Comparison of ENCODE assay signal across 12 cellular contexts in genomic region chr9:34961574-34962480, GRCh38. TPM values are rescaled to one million over a fixed set of nuclear protein-coding genes. Genes with fewer than 3 reads are reported as not detected.
DNase-seq lines count a peak whose midpoint lies in the region; ATAC-seq, FAIRE-seq and TF ChIP-seq lines count a peak whose summit lies in the region.
"Had no signal": no experiment of that assay in that cellular context is flagged by ENCODE, and none has a peak within 500 bp of the region (broad histone marks: within the 10 kb centered on the region; RNA-seq: fewer than 3 reads in every experiment).

No MANE protein-coding gene starts in this region.

- peak; percentile 67 for ATAC-seq in esophagus mucosa
- peak; percentile 48 for ATAC-seq in stimulated activated memory B cell treated with anti-CD40 and anti-IgM and Interleukin-4, amounts not matched to agents 10 μg/mL and 1 μg/mL and 100 μg/mL, for 72 hours
- no peak for ATAC-seq in GM21825 (IDR thresholded peaks at IDR 0.05; ENCODE audit: unreplicated experiment)
- ATAC-seq: naive thymus-derived CD4-positive, alpha-beta T cell had no signal

- TF ChIP-seq POLR2A in GM12891 (IDR thresholded peaks at IDR 0.05; ENCODE audit: low read depth, low read length) = no peak

- peaks cover 25% of the 10 kb centered on the region for H3K4me1 Mint-ChIP-seq in activated naive CD4-positive, alpha-beta T cell treated with anti-CD3 and anti-CD28 coated beads for 36 hours (ENCODE audit: low read depth)
- peaks cover 12% of the 10 kb centered on the region for H3K4me1 Mint-ChIP-seq in stimulated activated memory B cell treated with anti-CD40 and anti-IgM and Interleukin-4, amounts not matched to agents 10 μg/mL and 1 μg/mL and 100 μg/mL, for 72 hours

- CTCF ChIA-PET in activated naive CD4-positive, alpha-beta T cell treated with anti-CD3 and anti-CD28 coated beads for 36 hours (lab: Charles Lee) = interaction anchor here (0.8 to 2.3 kb wide), 7 partner anchors 11 to 90 kb away, joined by 3 to 17 read pairs (median 6); partner anchors contain the start of gene DNAJB5

- no peaks in the 10 kb centered on the region for H3K9me3 Mint-ChIP-seq in activated naive CD4-positive, alpha-beta T cell treated with anti-CD3 and anti-CD28 coated beads for 36 hours
- H3K9me3 Mint-ChIP-seq in stimulated activated memory B cell treated with anti-CD40 and anti-IgM and Interleukin-4, amounts not matched to agents 10 μg/mL and 1 μg/mL and 100 μg/mL, for 72 hours = no peaks in the 10 kb centered on the region
- H3K9me3 Mint-ChIP-seq: naive thymus-derived CD4-positive, alpha-beta T cell; T-helper 1 cell treated with Interleukin-12 subunit alpha and Interleukin-12 subunit beta and Interleukin-4 antibody, amounts not matched to agents 30 μg/mL and 1 μg/mL, for 36 hours had no signal

- no peaks in the 10 kb centered on the region for H3K36me3 Mint-ChIP-seq in activated naive CD4-positive, alpha-beta T cell treated with anti-CD3 and anti-CD28 coated beads for 36 hours (ENCODE audit: low read depth)
- no peaks in the 10 kb centered on the region for H3K36me3 Mint-ChIP-seq in stimulated activated memory B cell treated with anti-CD40 and anti-IgM and Interleukin-4, amounts not matched to agents 10 μg/mL and 1 μg/mL and 100 μg/mL, for 72 hours
- H3K36me3 Mint-ChIP-seq: naive thymus-derived CD4-positive, alpha-beta T cell had no signal

- no peak overlapping the region for H3K4me3 Mint-ChIP-seq in activated naive CD4-positive, alpha-beta T cell treated with anti-CD3 and anti-CD28 coated beads for 36 hours
- H3K4me3 Mint-ChIP-seq in stimulated activated memory B cell treated with anti-CD40 and anti-IgM and Interleukin-4, amounts not matched to agents 10 μg/mL and 1 μg/mL and 100 μg/mL, for 72 hours = no peak overlapping the region
- H3K4me3 Mint-ChIP-seq: naive thymus-derived CD4-positive, alpha-beta T cell; T-helper 1 cell treated with Interleukin-12 subunit alpha and Interleukin-12 subunit beta and Interleukin-4 antibody, amounts not matched to agents 30 μg/mL and 1 μg/mL, for 36 hours had no signal

- DNase-seq in activated naive CD4-positive, alpha-beta T cell treated with anti-CD3 and anti-CD28 coated beads for 36 hours = peak; percentile 57
- DNase-seq in activated naive CD4-positive, alpha-beta T cell (lab: John Stamatoyannopoulos, UW) = no peak
- DNase-seq in M059J (ENCODE audit: low read depth) (peak; percentile 78), GM12891 (ENCODE audit: insufficient read length, low spot score) (no peak), GOT3 (lab: John Stamatoyannopoulos, UW) (no peak)
- DNase-seq: activated effector memory CD4-positive, alpha-beta T cell treated with Interleukin-2 at 50 U/mL for 16 hours; NCI-H510A had no signal

- H3K27ac Mint-ChIP-seq in activated naive CD4-positive, alpha-beta T cell treated with anti-CD3 and anti-CD28 coated beads for 36 hours = no peak overlapping the region
- H3K27ac Mint-ChIP-seq in stimulated activated memory B cell treated with anti-CD40 and anti-IgM and Interleukin-4, amounts not matched to agents 10 μg/mL and 1 μg/mL and 100 μg/mL, for 72 hours = no peak overlapping the region
- H3K27ac Mint-ChIP-seq: naive thymus-derived CD4-positive, alpha-beta T cell; T-helper 1 cell treated with Interleukin-12 subunit alpha and Interleukin-12 subunit beta and Interleukin-4 antibody, amounts not matched to agents 30 μg/mL and 1 μg/mL, for 36 hours had no signal

- FAIRE-seq in GM12891 (lab: Jason Lieb, UNC) = no peak

- intact Hi-C loops in activated naive CD4-positive, alpha-beta T cell treated with anti-CD3 and anti-CD28 coated beads for 36 hours (cut with micrococcal nuclease) = loop anchor here (1.0 kb wide), 1 partner anchor 22 kb away; no protein-coding TSS in a partner anchor

- H3K27me3 Mint-ChIP-seq in activated naive CD4-positive, alpha-beta T cell treated with anti-CD3 and anti-CD28 coated beads for 36 hours (ENCODE audit: low read depth) = peaks cover 49% of the 10 kb centered on the region
- peaks cover 54% of the 10 kb centered on the region for H3K27me3 Mint-ChIP-seq in stimulated activated memory B cell treated with anti-CD40 and anti-IgM and Interleukin-4, amounts not matched to agents 10 μg/mL and 1 μg/mL and 100 μg/mL, for 72 hours

TF ChIP-seq in GM12891, 5 proteins besides CTCF, POLR2A, EP300 and RAD21:
- no peak for TF ChIP-seq TAF1 (IDR thresholded peaks at IDR 0.05; ENCODE audit: low read depth, low read length)
- TF ChIP-seq POLR2AphosphoS5 (IDR thresholded peaks at IDR 0.05; ENCODE audit: low read depth, low read length) = no peak
- no peak for TF ChIP-seq SPI1 (IDR thresholded peaks at IDR 0.05; ENCODE audit: low read depth, low read length)
- TF ChIP-seq POU2F2 (IDR thresholded peaks at IDR 0.05; ENCODE audit: low read depth, low read length) = no peak
- no peak for TF ChIP-seq PAX5 (IDR thresholded peaks at IDR 0.05; ENCODE audit: insufficient read depth, low read length, severe bottlenecking)

RNA-seq across cellular contexts. Expression of gene PHF24, which starts 3.7 kb away (rescaled TPM):
- total RNA-seq in activated naive CD4-positive, alpha-beta T cell treated with anti-CD3 and anti-CD28 coated beads for 36 hours = not detected
- total RNA-seq in M059J (2014; rRNA removed; shearing (Covaris generic)) = not detected in 2 replicates
- 0.48 TPM for total RNA-seq in esophagus mucosa
- polyA plus RNA-seq in GM12891 (2012; ENCODE audit: low read depth, missing spikeins) = not detected
- total RNA-seq: naive thymus-derived CD4-positive, alpha-beta T cell had no signal
- polyA plus RNA-seq: naive thymus-derived CD4-positive, alpha-beta T cell had no signal

RNA-seq across cellular contexts. Expression of gene DNAJB5, which starts 27.7 kb away (rescaled TPM):
- 10 to 100 TPM; 11.4 to 12.0 TPM for total RNA-seq in activated naive CD4-positive, alpha-beta T cell treated with anti-CD3 and anti-CD28 coated beads for 36 hours
- 18.0 and 23.1 TPM in 2 replicates for total RNA-seq in M059J (2014; rRNA removed; shearing (Covaris generic))
- total RNA-seq in esophagus mucosa = 3.4 TPM
- 7.7 TPM for polyA plus RNA-seq in GM12891 (2012; ENCODE audit: low read depth, missing spikeins)

Comparison
In these comparisons a context has a peak if more than half of its experiments do, and no peak if none do; other contexts are left out.
1. DNase-seq: peak in activated naive CD4-positive, alpha-beta T cell treated with anti-CD3 and anti-CD28 coated beads for 36 hours (single experiment) and M059J (single experiment); none in activated naive CD4-positive, alpha-beta T cell (0 of 4), GM12891 (single experiment) and GOT3 (single experiment).